Comparison of ENCODE assay signal across 9 cellular contexts in genomic region chr20:41231850-41232249, GRCh38.
DNase-seq lines count a peak whose midpoint lies in the region; ATAC-seq, FAIRE-seq and TF ChIP-seq lines count a peak whose summit lies in the region.
"Had no signal": no experiment of that assay in that cellular context is flagged by ENCODE, and none has a peak within 500 bp of the region (broad histone marks: within the 10 kb centered on the region; RNA-seq: fewer than 3 reads in every experiment).

No MANE protein-coding gene starts in this region.

- peak overlapping the region; percentile 52 for H3K4me3 Mint-ChIP-seq in MCF 10A (ENCODE audit: unreplicated experiment)
- peak overlapping the region; percentile 61 to 85 (median 80) for H3K4me3 Mint-ChIP-seq in naive thymus-derived CD8-positive, alpha-beta T cell

- no peak for TF ChIP-seq POLR2A in uterus (IDR thresholded peaks at IDR 0.05)
- TF ChIP-seq POLR2A in GM12892 (IDR thresholded peaks at IDR 0.05; ENCODE audit: low read depth, low read length): no peak

- TF ChIP-seq CTCF in left ventricle myocardium inferior (IDR thresholded peaks at IDR 0.05; ENCODE audit: borderline replicate concordance) (no peak), MCF 10A (IDR thresholded peaks at IDR 0.05; ENCODE audit: unreplicated experiment) (no peak), uterus (IDR thresholded peaks at IDR 0.05) (no peak), RWPE1 (conservative IDR thresholded peaks at IDR 0.05; ENCODE audit: low read depth) (no peak)

- H3K27ac Mint-ChIP-seq in MCF 10A (ENCODE audit: low read depth, unreplicated experiment): peak overlapping the region; percentile 97
- peak overlapping the region in 8 of 10 donors; percentile 16 to 91 (median 84) for H3K27ac Mint-ChIP-seq in naive thymus-derived CD8-positive, alpha-beta T cell

- POLR2A ChIA-PET in MCF 10A (lab: Yijun Ruan, JAX) (interaction anchor here (0.6 to 4.5 kb wide), 24 partner anchors 8 to 427 kb away, joined by 3 to 102 read pairs (median 6); partner anchors contain the start of genes LPIN3, PLCG1 and ZHX3), RWPE1 (lab: Yijun Ruan, JAX; ENCODE audit: low non-redundant PET) (no interaction called here)
- POLR2A ChIA-PET in naive thymus-derived CD8-positive, alpha-beta T cell (lab: Charles Lee): interaction anchor here (0.7 to 2.6 kb wide), 6 partner anchors 77 to 97 kb away, joined by 3 to 23 read pairs (median 3); partner anchors contain the start of gene PLCG1

- no peaks in the 10 kb centered on the region for H3K9me3 Mint-ChIP-seq in MCF 10A (ENCODE audit: unreplicated experiment)
- no peaks in the 10 kb centered on the region for H3K9me3 Mint-ChIP-seq in naive thymus-derived CD8-positive, alpha-beta T cell

- H3K4me1 ChIP-seq in left ventricle myocardium inferior: peaks cover 73% of the 10 kb centered on the region
- peaks cover 7 to 8% of the 10 kb centered on the region in 2 donors for H3K4me1 ChIP-seq in uterus

- H3K36me3 Mint-ChIP-seq in MCF 10A (ENCODE audit: insufficient read depth, unreplicated experiment): peaks cover 5% of the 10 kb centered on the region
- no peaks in the 10 kb centered on the region for H3K36me3 Mint-ChIP-seq in naive thymus-derived CD8-positive, alpha-beta T cell

- H3K27me3 Mint-ChIP-seq in MCF 10A (ENCODE audit: insufficient read depth, unreplicated experiment): no peaks in the 10 kb centered on the region
- no peaks in the 10 kb centered on the region for H3K27me3 Mint-ChIP-seq in naive thymus-derived CD8-positive, alpha-beta T cell

- H3K4me3 ChIP-seq in left ventricle myocardium inferior: no peak overlapping the region
- no peak overlapping the region for H3K4me3 ChIP-seq in uterus

- H3K27me3 ChIP-seq in left ventricle myocardium inferior (ENCODE audit: low read depth) (no peaks in the 10 kb centered on the region), uterus (no peaks in the 10 kb centered on the region)

- H3K4me1 Mint-ChIP-seq in MCF 10A (ENCODE audit: insufficient read depth, unreplicated experiment): peaks cover 33% of the 10 kb centered on the region
- peaks cover 17 to 30% (median 28%) of the 10 kb centered on the region in 4 donors for H3K4me1 Mint-ChIP-seq in naive thymus-derived CD8-positive, alpha-beta T cell

- H3K27ac ChIP-seq in left ventricle myocardium inferior (replicated peaks) (peak overlapping the region; percentile 85), uterus (peak overlapping the region; percentile 79 to 84), RWPE1 (no peak overlapping the region)

- intact Hi-C loops in left ventricle myocardium inferior (cut with micrococcal nuclease): loop anchor here (5.0 kb wide), 1 partner anchor 55 kb away; no protein-coding TSS in a partner anchor
- intact Hi-C loops in left cardiac atrium (cut with DNase I): loop anchor here (1.0 to 5.0 kb wide), 3 partner anchors 59 to 85 kb away; partner anchors contain the start of gene ZHX3 (in 1 of the 2)
- intact Hi-C loops in MCF 10A (cut with micrococcal nuclease): loop anchor here (1.0 to 2.0 kb wide), 5 partner anchors 55 to 264 kb away; partner anchors contain the start of genes PLCG1 and ZHX3
- intact Hi-C loops in uterus (cut with DNase I; ENCODE audit: low total_unique reads): loop anchor here (5.0 to 10.0 kb wide), 2 partner anchors 60 to 103 kb away; no protein-coding TSS in a partner anchor

- H3K36me3 ChIP-seq in left ventricle myocardium inferior: no peaks in the 10 kb centered on the region
- no peaks in the 10 kb centered on the region for H3K36me3 ChIP-seq in uterus

- CTCF ChIA-PET in MCF 10A (lab: Yijun Ruan, JAX): interaction anchor here (0.5 to 7.1 kb wide), 25 partner anchors 8 to 747 kb away, joined by 3 to 154 read pairs (median 4); partner anchors contain the start of gene LPIN3
- CTCF ChIA-PET in RWPE1 (lab: Yijun Ruan, JAX): interaction anchor here (0.5 to 4.7 kb wide), 13 partner anchors 8 to 269 kb away, joined by 3 to 49 read pairs (median 6); partner anchors contain the start of gene LPIN3

- H3K9me3 ChIP-seq in left ventricle myocardium inferior (replicated peaks) (no peaks in the 10 kb centered on the region), uterus (no peaks in the 10 kb centered on the region)

- no peak for ATAC-seq in left cardiac atrium
- ATAC-seq in naive thymus-derived CD8-positive, alpha-beta T cell: peak; percentile 52 to 59

- no peak for DNase-seq in left ventricle myocardium inferior
- DNase-seq in left cardiac atrium: no peak
- no peak for DNase-seq in MCF 10A (ENCODE audit: unreplicated experiment)
- DNase-seq in naive thymus-derived CD8-positive, alpha-beta T cell: peak in 1 of 10 donors; percentile 15
- DNase-seq in uterus: no peak
- no peak for DNase-seq in NCI-H774 (lab: John Stamatoyannopoulos, UW)
- DNase-seq in GM12892 (ENCODE audit: insufficient read length): no peak
- no peak for DNase-seq in RWPE1 (ENCODE audit: low spot score)
- DNase-seq: SHP77 treated with DMSO at 0.1 percent for 48 hours had no signal

- no peak for FAIRE-seq in GM12892 (lab: Jason Lieb, UNC)

- BruUV-seq in MCF 10A (replicated peaks; lab: Mats Ljungman, UMichigan): no TSS peak

Comparison
In these comparisons a context has a peak if more than half of its experiments do, and no peak if none do; other contexts are left out.
1. ATAC-seq: peak in naive thymus-derived CD8-positive, alpha-beta T cell (2 of 2); none in left cardiac atrium (0 of 2).